In the genomic region with DNA sequence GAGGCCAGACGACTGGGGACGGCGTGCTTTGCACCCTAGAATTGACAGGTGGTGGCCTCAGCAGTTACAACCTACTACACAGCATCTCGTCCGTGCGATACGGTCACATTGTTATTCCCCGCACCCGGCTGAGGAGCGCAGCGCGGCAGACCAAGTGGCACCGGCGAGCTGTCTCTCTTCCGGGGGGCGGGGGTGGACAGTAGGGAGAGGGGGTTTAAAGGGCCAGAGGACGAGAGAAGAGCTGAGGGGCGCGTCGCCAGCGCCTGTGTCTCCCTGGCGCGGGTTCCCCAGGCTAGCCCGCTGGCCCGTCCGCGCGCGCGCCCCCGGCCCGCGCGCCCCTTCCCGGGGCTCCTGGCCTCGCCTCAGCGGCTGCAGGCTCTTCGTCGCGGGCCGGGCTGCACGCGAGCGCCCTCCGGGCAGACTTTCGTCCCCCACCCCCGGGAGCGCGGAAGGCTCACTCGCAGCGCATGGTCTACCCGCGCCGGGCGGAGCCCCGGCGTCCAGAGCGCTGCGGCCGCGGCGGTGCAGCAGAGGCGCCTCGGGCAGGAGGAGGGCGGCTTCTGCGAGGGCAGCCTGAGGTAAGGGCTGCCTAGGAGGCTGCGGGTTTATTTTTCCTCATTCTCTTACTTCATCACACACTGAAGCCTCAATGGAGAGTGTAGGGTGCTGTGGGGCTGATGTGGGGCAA, we compare ENCODE assay signal across 8 cellular contexts. TPM values are rescaled to one million over a fixed set of nuclear protein-coding genes. Genes with fewer than 3 reads are reported as not detected.
DNase-seq lines count a peak whose midpoint lies in the region; ATAC-seq and TF ChIP-seq lines count a peak whose summit lies in the region.
"Had no signal": no experiment of that assay in that cellular context is flagged by ENCODE, and none has a peak within 500 bp of the region (broad histone marks: within the 10 kb centered on the region; RNA-seq: fewer than 3 reads in every experiment).

A gene (plus strand): TSS at position 225 of the 688 bp plus-strand sequence.

- no peaks in the 10 kb centered on the region for H3K27me3 ChIP-seq in naive thymus-derived CD4-positive, alpha-beta T cell (ENCODE audit: control insufficient read depth in 2 of 2, insufficient read depth in 2 of 2, low read length in 2 of 2)

- H3K27ac ChIP-seq in naive thymus-derived CD4-positive, alpha-beta T cell (ENCODE audit: low read depth, low read length): no peak within 1 kb of the TSS

- H3K4me1 Mint-ChIP-seq in naive thymus-derived CD4-positive, alpha-beta T cell: peaks cover 0 to 4% (median 0%) of the 10 kb centered on the region in 7 donors

- no peaks in the 10 kb centered on the region for H3K4me1 ChIP-seq in naive thymus-derived CD4-positive, alpha-beta T cell (ENCODE audit: control insufficient read depth in 2 of 2, insufficient read depth in 2 of 2, low read length in 2 of 2)

- peak within 1 kb of the TSS in 1 of 10 donors; percentile 62 for H3K4me3 Mint-ChIP-seq in naive thymus-derived CD4-positive, alpha-beta T cell

- peaks cover 3 to 22% (median 15%) of the 10 kb centered on the region in 11 donors for H3K9me3 Mint-ChIP-seq in naive thymus-derived CD4-positive, alpha-beta T cell

- no peaks in the 10 kb centered on the region for H3K36me3 ChIP-seq in naive thymus-derived CD4-positive, alpha-beta T cell (ENCODE audit: control insufficient read depth in 2 of 3, insufficient read depth in 3 of 3, low read length in 3 of 3)

- intact Hi-C loops in naive thymus-derived CD4-positive, alpha-beta T cell (cut with micrococcal nuclease): loop anchor here in 1 of 2 donors (5.0 kb wide), 1 partner anchor 39 kb away; no protein-coding TSS in a partner anchor

- no peak for TF ChIP-seq CTCF in GM10248 (IDR thresholded peaks at IDR 0.05; ENCODE audit: control extremely low read depth, extremely low read depth, low read depth, missing control alignments)

- H3K4me3 ChIP-seq in naive thymus-derived CD4-positive, alpha-beta T cell (ENCODE audit: low read length): no peak within 1 kb of the TSS

- H3K36me3 Mint-ChIP-seq in naive thymus-derived CD4-positive, alpha-beta T cell: peaks cover 0 to 6% (median 0%) of the 10 kb centered on the region in 5 donors

- no peaks in the 10 kb centered on the region for H3K9me3 ChIP-seq in naive thymus-derived CD4-positive, alpha-beta T cell (ENCODE audit: control insufficient read depth in 2 of 3, low read length in 3 of 3)

- H3K27ac Mint-ChIP-seq in naive thymus-derived CD4-positive, alpha-beta T cell: no peak within 1 kb of the TSS

- DNase-seq in GM10248 (ENCODE audit: extremely low spot score) (peak; percentile 26), NCI-H460 (ENCODE audit: extremely low read depth, low read depth) (no peak)
- DNase-seq in naive thymus-derived CD4-positive, alpha-beta T cell: no peak

- POLR2A ChIA-PET in GM10248 (lab: Yijun Ruan, JAX): no interaction called here
- POLR2A ChIA-PET in naive thymus-derived CD4-positive, alpha-beta T cell (lab: Charles Lee): no interaction called here

- in situ Hi-C loops in endometrial microvascular endothelial cells (cut with HindIII; ENCODE audit: inconsistent ontology term, low pct_unique_long_range_greater_than_20kb, low sequenced_read_pairs): no loop called here

- peaks cover 34 to 75% (median 41%) of the 10 kb centered on the region in 5 donors for H3K27me3 Mint-ChIP-seq in naive thymus-derived CD4-positive, alpha-beta T cell

- no peak for ATAC-seq in naive thymus-derived CD4-positive, alpha-beta T cell
- no peak for ATAC-seq in GM21515 (IDR thresholded peaks at IDR 0.05; ENCODE audit: unreplicated experiment)
- ATAC-seq in GM21526 (IDR thresholded peaks at IDR 0.05; ENCODE audit: low FRiP score, unreplicated experiment): no peak
- ATAC-seq in GM18517 (IDR thresholded peaks at IDR 0.05; ENCODE audit: unreplicated experiment): no peak
- ATAC-seq: Panc1 had no signal

- CTCF ChIA-PET in GM10248 (lab: Yijun Ruan, JAX): interaction anchor here (1.9 kb wide), 1 partner anchor 10 kb away, joined by 4 read pairs; no protein-coding TSS in a partner anchor
- CTCF ChIA-PET in naive thymus-derived CD4-positive, alpha-beta T cell (lab: Charles Lee): no interaction called here

RNA-seq across cellular contexts. Expression of the gene that starts here (rescaled TPM):
- 83.5 and 91.4 TPM in 2 replicates for total RNA-seq in NCI-H460 (2014; rRNA removed; shearing (Covaris generic))
- polyA plus RNA-seq in NCI-H460 (2014; cell fraction: nucleus; rRNA removed): 19.0 and 26.9 TPM in 2 replicates
- total RNA-seq in endometrial microvascular endothelial cells (ENCODE audit: inconsistent ontology term): 21.9 TPM
- total RNA-seq in naive thymus-derived CD4-positive, alpha-beta T cell: 10 to 100 TPM; 43.5 to 99.2 (median 46.7) TPM
- 10 to 100 TPM; 46.4 to 48.1 TPM for polyA plus RNA-seq in naive thymus-derived CD4-positive, alpha-beta T cell
